ENCODE assay signal across 12 cellular contexts in genomic region chr22:29994027-29994715, GRCh38.
A peak's percentile ranks its signal among the peaks of the same experiment; 100 is the strongest.
DNase-seq lines count a peak whose midpoint lies in the region; ATAC-seq and TF ChIP-seq lines count a peak whose summit lies in the region.
"Had no signal": no experiment of that assay in that cellular context is flagged by ENCODE, and none has a peak within 500 bp of the region (broad histone marks: within the 10 kb centered on the region; RNA-seq: fewer than 3 reads in every experiment).

No MANE protein-coding gene starts in this region.

- CTCF ChIA-PET in BJ (lab: Yijun Ruan, JAX) = interaction anchor here (3.5 kb wide), 1 partner anchor 11 kb away, joined by 40 read pairs; no protein-coding TSS in a partner anchor

- H3K4me1 ChIP-seq in lower lobe of right lung = peaks cover 17% of the 10 kb centered on the region

- H3K27ac ChIP-seq in lower lobe of right lung (no peak overlapping the region), dorsolateral prefrontal cortex (peak overlapping the region in 1 of 59 donors; percentile 2)

- POLR2A ChIA-PET in BJ (lab: Charles Lee) = no interaction called here

- H3K9me3 ChIP-seq in lower lobe of right lung = no peaks in the 10 kb centered on the region

- DNase-seq in BJ (ENCODE audit: low read depth) (peak; percentile 38), HPDE6-E6E7 (ENCODE audit: extremely low spot score) (peak; percentile 75), lower lobe of right lung (no peak), NCI-H1105 (lab: John Stamatoyannopoulos, UW) (no peak), dorsolateral prefrontal cortex (no peak), SK-N-DZ (ENCODE audit: low spot score) (no peak)
- DNase-seq in activated naive CD8-positive, alpha-beta T cell treated with anti-CD3 and anti-CD28 coated beads, Interleukin-2, amount 50 U/mL, for 24 hours = no peak
- DNase-seq: activated gamma-delta T cell; NCI-H1436; stimulated activated naive CD4-positive, alpha-beta T cell had no signal

- peak; percentile 72 for ATAC-seq in activated naive CD8-positive, alpha-beta T cell treated with anti-CD3 and anti-CD28 coated beads, Interleukin-2, amount 50 U/mL, for 24 hours
- peak; percentile 41 to 48 for ATAC-seq in lower lobe of right lung
- no peak for ATAC-seq in GM19023 (IDR thresholded peaks at IDR 0.05; ENCODE audit: unreplicated experiment)

- peak; percentile 18; the same call in 1 of the 2 replicates for TF ChIP-seq CTCF in BJ (IDR thresholded peaks at IDR 0.05; ENCODE audit: insufficient read depth, low read depth, low read length)
- no peak for TF ChIP-seq CTCF in lower lobe of right lung (IDR thresholded peaks at IDR 0.05)
- TF ChIP-seq CTCF in dorsolateral prefrontal cortex (IDR thresholded peaks at IDR 0.05 in 54 of 56, conservative IDR thresholded peaks at IDR 0.05 in 2 of 56; ENCODE audit: low read depth in 1 of 56, partially characterized antibody in 56 of 56) = no peak

- H3K9me3 Mint-ChIP-seq in activated naive CD8-positive, alpha-beta T cell treated with anti-CD3 and anti-CD28 coated beads, Interleukin-2, amount 50 U/mL, for 24 hours = no peaks in the 10 kb centered on the region

- no peak overlapping the region for H3K4me3 ChIP-seq in BJ (ENCODE audit: low read depth, low read length)
- no peak overlapping the region for H3K4me3 ChIP-seq in lower lobe of right lung
- H3K4me3 ChIP-seq in dorsolateral prefrontal cortex = no peak overlapping the region
- H3K4me3 ChIP-seq: lung had no signal

- H3K27me3 ChIP-seq in BJ (ENCODE audit: control insufficient read depth, insufficient read depth, low read length) (no peaks in the 10 kb centered on the region), lower lobe of right lung (ENCODE audit: low read depth) (no peaks in the 10 kb centered on the region), dorsolateral prefrontal cortex (no peaks in the 10 kb centered on the region)

- H3K36me3 Mint-ChIP-seq in activated naive CD8-positive, alpha-beta T cell treated with anti-CD3 and anti-CD28 coated beads, Interleukin-2, amount 50 U/mL, for 24 hours (ENCODE audit: low read depth) = peaks cover 7% of the 10 kb centered on the region

- intact Hi-C loops in lower lobe of right lung (cut with DNase I) (no loop called here), dorsolateral prefrontal cortex (cut with DNase I) (loop anchor here in 1 of 2 donors (10.0 kb wide), 1 partner anchor 109 kb away; the partner anchor contains the start of gene MTMR3)

- H3K36me3 ChIP-seq in BJ (ENCODE audit: control insufficient read depth, insufficient read depth, low read length) (no peaks in the 10 kb centered on the region), lower lobe of right lung (peaks cover 43% of the 10 kb centered on the region)

- H3K27me3 Mint-ChIP-seq in activated naive CD8-positive, alpha-beta T cell treated with anti-CD3 and anti-CD28 coated beads, Interleukin-2, amount 50 U/mL, for 24 hours = no peaks in the 10 kb centered on the region

- H3K4me3 Mint-ChIP-seq in activated naive CD8-positive, alpha-beta T cell treated with anti-CD3 and anti-CD28 coated beads, Interleukin-2, amount 50 U/mL, for 24 hours = no peak overlapping the region

- H3K27ac Mint-ChIP-seq in activated naive CD8-positive, alpha-beta T cell treated with anti-CD3 and anti-CD28 coated beads, Interleukin-2, amount 50 U/mL, for 24 hours = no peak overlapping the region

- peaks cover 14% of the 10 kb centered on the region for H3K4me1 Mint-ChIP-seq in activated naive CD8-positive, alpha-beta T cell treated with anti-CD3 and anti-CD28 coated beads, Interleukin-2, amount 50 U/mL, for 24 hours

Comparison
In these comparisons a context has a peak if more than half of its experiments do, and no peak if none do; other contexts are left out.
1. DNase-seq: peak in BJ (single experiment) and HPDE6-E6E7 (single experiment); none in activated naive CD8-positive, alpha-beta T cell treated with anti-CD3 and anti-CD28 coated beads, Interleukin-2, amount 50 U/mL, for 24 hours (single experiment), lower lobe of right lung (single experiment), NCI-H1105 (single experiment), dorsolateral prefrontal cortex (0 of 10) and SK-N-DZ (single experiment).